ENCODE assay signal across 15 cellular contexts in the genomic region with DNA sequence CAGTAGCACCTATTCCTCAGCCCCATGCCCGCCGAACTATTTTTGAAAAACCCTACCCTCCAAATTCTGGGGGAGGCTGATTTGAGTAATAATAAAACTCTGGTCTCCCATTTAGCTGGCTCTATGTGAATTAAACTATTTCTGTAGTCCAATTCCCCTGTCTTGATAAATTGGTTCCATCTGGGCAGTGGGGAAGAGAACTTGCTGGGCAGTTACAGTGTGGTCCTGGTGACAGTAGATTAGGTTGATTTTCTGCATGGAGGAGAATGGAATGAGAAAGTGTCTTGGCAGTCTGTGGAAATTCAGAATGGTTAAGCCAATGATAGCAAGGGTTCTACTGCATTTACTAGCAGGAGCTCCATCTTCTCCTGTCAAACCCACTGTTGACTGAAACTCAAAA.
DNase-seq lines count a peak whose midpoint lies in the region; FAIRE-seq and TF ChIP-seq lines count a peak whose summit lies in the region.
"Had no signal": no experiment of that assay in that cellular context is flagged by ENCODE, and none has a peak within 500 bp of the region (broad histone marks: within the 10 kb centered on the region; RNA-seq: fewer than 3 reads in every experiment).

No MANE protein-coding gene starts in this region.

- no peak overlapping the region for H3K9ac ChIP-seq in BLaER1 treated with 17β-estradiol and CSF1 and Interleukin-3, amounts not matched to agents 10 nM and 100 nM

- peak overlapping the region in 2 of 11 experiments; percentile 13 to 74; a peak in 2 of 22 replicates for H3K27ac ChIP-seq in BLaER1 treated with 17β-estradiol and CSF1 and Interleukin-3, amounts not matched to agents 10 nM and 100 nM
- H3K27ac ChIP-seq in epithelial cell of prostate: peak overlapping the region; percentile 70

- H3K4me3 ChIP-seq in BLaER1 treated with 17β-estradiol and CSF1 and Interleukin-3, amounts not matched to agents 10 nM and 100 nM: peak overlapping the region in 1 of 10 experiments; percentile 10; a peak in 3 of 20 replicates
- H3K4me3 ChIP-seq: GM23338 had no signal

- no peaks in the 10 kb centered on the region for H3K27me3 ChIP-seq in BLaER1 treated with 17β-estradiol and CSF1 and Interleukin-3, amounts not matched to agents 10 nM and 100 nM

- no peaks in the 10 kb centered on the region for H3K36me3 Mint-ChIP-seq in osteocyte (ENCODE audit: unreplicated experiment)

- no peak for TF ChIP-seq POLR2A in GM12891 (IDR thresholded peaks at IDR 0.05; ENCODE audit: low read depth, low read length)

- H4K20me1 ChIP-seq in BLaER1 treated with 17β-estradiol and CSF1 and Interleukin-3, amounts not matched to agents 10 nM and 100 nM: no peaks in the 10 kb centered on the region

- peaks cover 0 to 42% (median 0%) of the 10 kb centered on the region in 11 experiments; a peak in 8 of 22 replicates for H3K36me3 ChIP-seq in BLaER1 treated with 17β-estradiol and CSF1 and Interleukin-3, amounts not matched to agents 10 nM and 100 nM

- peak; percentile 58 for DNase-seq in RPMI7951 (ENCODE audit: low read depth)
- DNase-seq in epithelial cell of prostate (ENCODE audit: low read depth, low spot score): no peak
- no peak for DNase-seq in NCI-H2107 treated with DMSO at 0.1 percent for 48 hours (lab: John Stamatoyannopoulos, UW; ENCODE audit: unreplicated experiment)
- no peak for DNase-seq in GM12891 (ENCODE audit: insufficient read length, low spot score)
- DNase-seq in osteocyte (ENCODE audit: extremely low spot score, unreplicated experiment): no peak
- DNase-seq in SHP77 treated with DMSO at 0.1 percent for 48 hours (lab: John Stamatoyannopoulos, UW): no peak
- DNase-seq: AML-193; C1 segment of cervical spinal cord; Calu3; CD4-positive, alpha-beta T cell; DMS 273 treated with DMSO at 0.1 percent for 48 hours; H9 had no signal

- peaks cover 28 to 99% (median 57%) of the 10 kb centered on the region in 10 experiments for H3K4me1 ChIP-seq in BLaER1 treated with 17β-estradiol and CSF1 and Interleukin-3, amounts not matched to agents 10 nM and 100 nM

- FAIRE-seq in GM12891 (lab: Jason Lieb, UNC): no peak
- FAIRE-seq: GM18507 had no signal

- no peaks in the 10 kb centered on the region for H3K27me3 Mint-ChIP-seq in osteocyte (ENCODE audit: unreplicated experiment)
- H3K27me3 Mint-ChIP-seq: CD4-positive, alpha-beta T cell had no signal

- H3K4me2 ChIP-seq in BLaER1 treated with 17β-estradiol and CSF1 and Interleukin-3, amounts not matched to agents 10 nM and 100 nM: peak overlapping the region in 7 of 11 experiments; percentile 14 to 94 (median 92); a peak in 9 of 22 replicates
- H3K4me2 ChIP-seq: GM23338 had no signal

- no peak overlapping the region for H3K27ac Mint-ChIP-seq in osteocyte (ENCODE audit: unreplicated experiment)
- H3K27ac Mint-ChIP-seq: GM23338, H9 had no signal

- TF ChIP-seq CTCF in osteocyte (IDR thresholded peaks at IDR 0.05): no peak

- peaks cover 15% of the 10 kb centered on the region for H3K4me1 Mint-ChIP-seq in osteocyte (ENCODE audit: unreplicated experiment)
- H3K4me1 Mint-ChIP-seq: GM23338, H9 had no signal

- peaks cover 8% of the 10 kb centered on the region for H3K9me3 Mint-ChIP-seq in osteocyte (ENCODE audit: unreplicated experiment)
- H3K9me3 Mint-ChIP-seq: CD4-positive, alpha-beta T cell; GM23338; H9 had no signal

- no peak overlapping the region for H3K4me3 Mint-ChIP-seq in osteocyte (ENCODE audit: unreplicated experiment)
- H3K4me3 Mint-ChIP-seq: GM23338, H9 had no signal

- H3K9me3 ChIP-seq in BLaER1 treated with 17β-estradiol and CSF1 and Interleukin-3, amounts not matched to agents 10 nM and 100 nM (replicated peaks in 1 of 11): peaks cover 10 to 54% (median 48%) of the 10 kb centered on the region in 11 experiments; a peak in 21 of 22 replicates

TF ChIP-seq in GM12891, 5 proteins besides CTCF, POLR2A, EP300 and RAD21:
- TF ChIP-seq SPI1 (IDR thresholded peaks at IDR 0.05; ENCODE audit: low read depth, low read length): no peak
- TF ChIP-seq POLR2AphosphoS5 (IDR thresholded peaks at IDR 0.05; ENCODE audit: low read depth, low read length): no peak
- TF ChIP-seq PAX5 (IDR thresholded peaks at IDR 0.05; ENCODE audit: insufficient read depth, low read length, severe bottlenecking): no peak
- no peak for TF ChIP-seq TAF1 (IDR thresholded peaks at IDR 0.05; ENCODE audit: low read depth, low read length)
- no peak for TF ChIP-seq POU2F2 (IDR thresholded peaks at IDR 0.05; ENCODE audit: low read depth, low read length)
